ENCODE assay signal across 8 cellular contexts in genomic region chrX:103607385-103608304, GRCh38. TPM values are rescaled to one million over a fixed set of nuclear protein-coding genes. Genes with fewer than 3 reads are reported as not detected.
DNase-seq lines count a peak whose midpoint lies in the region; ATAC-seq and TF ChIP-seq lines count a peak whose summit lies in the region.

Gene TCEAL3, plus strand, starts transcription at chrX:103607963. Its CDS starts 1,102 bp downstream, at chrX:103609065.

- H3K4me1 ChIP-seq in mesodermal cell (ENCODE audit: control insufficient read depth, insufficient read depth, low read length, poor library complexity, severe bottlenecking): no peaks in the 10 kb centered on the region

- CTCF ChIA-PET in activated CD4-positive, alpha-beta memory T cell treated with anti-CD3 and anti-CD28 coated beads for 36 hours (lab: Charles Lee): no interaction called here

- H3K27me3 Mint-ChIP-seq in activated CD4-positive, alpha-beta memory T cell treated with anti-CD3 and anti-CD28 coated beads for 36 hours: peaks cover 5% of the 10 kb centered on the region
- H3K27me3 Mint-ChIP-seq in endothelial cell (ENCODE audit: unreplicated experiment): peaks cover 2% of the 10 kb centered on the region

- intact Hi-C loops in activated CD4-positive, alpha-beta memory T cell treated with anti-CD3 and anti-CD28 coated beads for 36 hours (cut with micrococcal nuclease): no loop called here

- H3K9me3 Mint-ChIP-seq in activated CD4-positive, alpha-beta memory T cell treated with anti-CD3 and anti-CD28 coated beads for 36 hours: no peaks in the 10 kb centered on the region
- H3K9me3 Mint-ChIP-seq in endothelial cell (ENCODE audit: unreplicated experiment): no peaks in the 10 kb centered on the region

- H3K36me3 ChIP-seq in GM06990 (ENCODE audit: control insufficient read depth, insufficient read depth, low read length) (no peaks in the 10 kb centered on the region), mesodermal cell (ENCODE audit: control insufficient read depth, insufficient read depth, low read length) (no peaks in the 10 kb centered on the region)

- peaks cover 4% of the 10 kb centered on the region for H3K4me1 Mint-ChIP-seq in activated CD4-positive, alpha-beta memory T cell treated with anti-CD3 and anti-CD28 coated beads for 36 hours (ENCODE audit: low read depth)
- peaks cover 11% of the 10 kb centered on the region for H3K4me1 Mint-ChIP-seq in endothelial cell (ENCODE audit: unreplicated experiment)

- TF ChIP-seq CTCF in GM06990 (IDR thresholded peaks at IDR 0.05; ENCODE audit: insufficient read depth, low read length, poor library complexity, severe bottlenecking) (no peak), endothelial cell (IDR thresholded peaks at IDR 0.05; ENCODE audit: unreplicated experiment) (no peak)

- no peaks in the 10 kb centered on the region for H3K9me3 ChIP-seq in mesodermal cell (ENCODE audit: control insufficient read depth, low read length)

- ATAC-seq in GM21786 (IDR thresholded peaks at IDR 0.05; ENCODE audit: unreplicated experiment) (peak; percentile 69), GM18520 (IDR thresholded peaks at IDR 0.05; ENCODE audit: unreplicated experiment) (no peak)

- 4 to 5% methylated on average over 5 to 7 of the region's 59 CpGs for WGBS in mesodermal cell (ENCODE audit: insufficient coverage in 2 of 2), 2 experiments

- H3K4me3 Mint-ChIP-seq in activated CD4-positive, alpha-beta memory T cell treated with anti-CD3 and anti-CD28 coated beads for 36 hours: peak within 1 kb of the TSS; percentile 71
- H3K4me3 Mint-ChIP-seq in endothelial cell (ENCODE audit: unreplicated experiment): peak within 1 kb of the TSS; percentile 92

- DNase-seq in GM06990 (ENCODE audit: extremely low read depth, insufficient read length) (peak; percentile 48), NCI-H1092 (lab: John Stamatoyannopoulos, UW) (peak; percentile 8), endothelial cell (ENCODE audit: low spot score) (peak; percentile 38)
- DNase-seq in activated CD4-positive, alpha-beta memory T cell treated with anti-CD3 and anti-CD28 coated beads for 36 hours: peak; percentile 43

- no peaks in the 10 kb centered on the region for H3K27me3 ChIP-seq in GM06990 (replicated peaks; ENCODE audit: control insufficient read depth, insufficient read depth, low read length)

- POLR2A ChIA-PET in activated CD4-positive, alpha-beta memory T cell treated with anti-CD3 and anti-CD28 coated beads for 36 hours (lab: Charles Lee): no interaction called here

- H3K4me3 ChIP-seq in GM06990 (replicated peaks; ENCODE audit: low read depth, low read length) (peak within 1 kb of the TSS; percentile 77), mesodermal cell (ENCODE audit: extremely low read depth, insufficient read depth, low read length, poor library complexity, severe bottlenecking) (peak within 1 kb of the TSS; percentile 42)

- H3K27ac ChIP-seq in mesodermal cell (ENCODE audit: low read depth, low read length, severe bottlenecking): no peak within 1 kb of the TSS
- peak within 1 kb of the TSS; percentile 94 for H3K27ac ChIP-seq in temporal lobe (ENCODE audit: low read depth, low read length)

- peak within 1 kb of the TSS; percentile 42 for H3K27ac Mint-ChIP-seq in activated CD4-positive, alpha-beta memory T cell treated with anti-CD3 and anti-CD28 coated beads for 36 hours
- H3K27ac Mint-ChIP-seq in endothelial cell (ENCODE audit: unreplicated experiment): peak within 1 kb of the TSS; percentile 67

- no peaks in the 10 kb centered on the region for H3K36me3 Mint-ChIP-seq in activated CD4-positive, alpha-beta memory T cell treated with anti-CD3 and anti-CD28 coated beads for 36 hours
- H3K36me3 Mint-ChIP-seq in endothelial cell (ENCODE audit: low read depth, unreplicated experiment): peaks cover 10% of the 10 kb centered on the region

RNA-seq across cellular contexts. Expression of gene TCEAL3, which starts in this region (rescaled TPM):
- 1 to 10 TPM; 4.8 to 5.6 TPM for total RNA-seq in activated CD4-positive, alpha-beta memory T cell treated with anti-CD3 and anti-CD28 coated beads for 36 hours
- 12.2 TPM for total RNA-seq in endothelial cell (ENCODE audit: unreplicated experiment)
- 13.3 TPM for polyA plus RNA-seq in mesodermal cell (2013, experiment 1 of 2)
- 13.2 TPM for polyA plus RNA-seq in mesodermal cell (2013, experiment 2 of 2)
- 12.8 TPM for total RNA-seq in temporal lobe
